ENCODE assay signal across 17 cellular contexts in genomic region chr2:206354129-206354528, GRCh38.
"Had no signal": no experiment of that assay in that cellular context is flagged by ENCODE, and none has a peak within 500 bp of the region (broad histone marks: within the 10 kb centered on the region; RNA-seq: fewer than 3 reads in every experiment).

No MANE protein-coding gene starts in this region.

- H3K27me3 ChIP-seq: brain microvascular endothelial cell, gastroesophageal sphincter, right lobe of liver, spleen had no signal

- H3K4me3 ChIP-seq: gastroesophageal sphincter, psoas muscle, right lobe of liver, spleen had no signal

- H3K27ac ChIP-seq: brain microvascular endothelial cell, gastroesophageal sphincter, psoas muscle, right lobe of liver, spleen had no signal

- H3K4me1 ChIP-seq: gastroesophageal sphincter, psoas muscle, right lobe of liver, spleen had no signal

- ATAC-seq: activated CD8-positive, alpha-beta memory T cell treated with anti-CD3 and anti-CD28 coated beads, Interleukin-2, amount 10 ng/mL, durations not matched to agents 7 days and 5 days; activated T-cell treated with anti-CD3 and anti-CD28 coated beads, Interleukin-2, amount 50 U/mL, for 4 hours; gastroesophageal sphincter; left lobe of liver; psoas muscle; right lobe of liver had no signal

- DNase-seq: activated CD4-positive, alpha-beta T cell treated with anti-CD3 and anti-CD28 coated beads, Interleukin-2, amount 50 U/mL, for 48 hours; activated CD4-positive, CD25-positive, alpha-beta regulatory T cell treated with anti-CD3 and anti-CD28 coated beads, Interleukin-2, amount 50 U/mL, for 72 hours; activated CD8-positive, alpha-beta memory T cell treated with anti-CD3 and anti-CD28 coated beads, Interleukin-2, amount 10 ng/mL, durations not matched to agents 7 days and 5 days; activated gamma-delta T cell; activated naive CD8-positive, alpha-beta T cell treated with anti-CD3 and anti-CD28 coated beads for 36 hours; activated T-cell treated with anti-CD3 and anti-CD28 coated beads, Interleukin-2, amount 50 U/mL, for 4 hours; brain microvascular endothelial cell; cerebellar nuclear complex; islet precursor cell; occipital lobe; psoas muscle; right lobe of liver; spleen; stimulated activated CD4-positive, alpha-beta T cell treated with anti-CD3 and anti-CD28 coated beads, Interleukin-1b, Interleukin-23, amount 100 ng/mL, for 48 hours; stimulated activated naive CD4-positive, alpha-beta T cell treated with Interleukin-2 at 50 U/mL for 16 hours had no signal

- H3K9me3 ChIP-seq: psoas muscle, right lobe of liver had no signal

- H3K36me3 ChIP-seq: brain microvascular endothelial cell, gastroesophageal sphincter, right lobe of liver, spleen had no signal
